ENCODE assay signal across 8 cellular contexts in the genomic region with DNA sequence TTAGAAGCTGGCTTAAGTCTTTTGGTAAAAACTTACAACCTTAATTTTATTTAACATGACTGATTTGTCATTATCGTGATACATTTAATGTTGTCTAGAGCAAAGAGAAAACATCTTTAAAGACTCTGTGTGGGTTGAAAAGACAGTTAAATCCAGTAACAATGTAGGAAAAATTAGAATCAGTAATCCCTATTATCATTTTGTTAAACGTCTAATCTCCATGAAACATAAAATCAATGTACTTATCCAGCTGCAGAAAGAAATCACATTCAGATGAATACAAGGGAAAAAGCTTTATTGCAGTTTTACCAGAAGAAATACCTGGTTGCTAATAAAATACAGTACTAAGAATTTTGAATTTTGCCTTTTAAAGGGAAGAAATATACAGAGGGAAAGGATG.
"Had no signal": no experiment of that assay in that cellular context is flagged by ENCODE, and none has a peak within 500 bp of the region (broad histone marks: within the 10 kb centered on the region; RNA-seq: fewer than 3 reads in every experiment).

No MANE protein-coding gene starts in this region.

- FAIRE-seq: G401.6, GM12878, GM12891, GM12892, GM18507, GM19239 had no signal

- DNase-seq: GDM1, GF-D8 had no signal

- ATAC-seq: GM12878 had no signal
